1 cellular context compared by ENCODE assay signal in the genomic region with DNA sequence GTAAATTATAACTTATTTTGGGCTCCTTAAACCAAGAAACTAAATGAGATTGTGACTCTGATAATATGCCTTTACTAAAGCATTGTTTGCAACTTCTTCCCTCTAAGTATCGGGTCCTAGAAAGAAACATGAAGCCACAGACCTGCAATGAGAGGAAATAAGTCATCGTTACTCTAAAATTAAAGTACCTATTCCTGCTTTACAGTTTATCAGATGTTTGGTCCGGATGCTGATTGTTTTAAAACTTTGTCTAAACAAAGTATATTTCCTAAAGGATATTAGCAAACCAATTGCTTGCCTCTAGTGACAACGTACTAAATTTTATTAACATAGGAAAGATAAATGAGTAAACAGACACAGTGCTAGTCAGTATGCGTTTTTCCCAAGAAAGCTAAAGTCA.
TF ChIP-seq lines count a peak whose summit lies in the region.

No MANE protein-coding gene starts in this region.

TF ChIP-seq in SK-N-SH, 30 proteins besides CTCF, POLR2A, EP300 and RAD21 (continued from another document):
- TF ChIP-seq, protein P1, sequence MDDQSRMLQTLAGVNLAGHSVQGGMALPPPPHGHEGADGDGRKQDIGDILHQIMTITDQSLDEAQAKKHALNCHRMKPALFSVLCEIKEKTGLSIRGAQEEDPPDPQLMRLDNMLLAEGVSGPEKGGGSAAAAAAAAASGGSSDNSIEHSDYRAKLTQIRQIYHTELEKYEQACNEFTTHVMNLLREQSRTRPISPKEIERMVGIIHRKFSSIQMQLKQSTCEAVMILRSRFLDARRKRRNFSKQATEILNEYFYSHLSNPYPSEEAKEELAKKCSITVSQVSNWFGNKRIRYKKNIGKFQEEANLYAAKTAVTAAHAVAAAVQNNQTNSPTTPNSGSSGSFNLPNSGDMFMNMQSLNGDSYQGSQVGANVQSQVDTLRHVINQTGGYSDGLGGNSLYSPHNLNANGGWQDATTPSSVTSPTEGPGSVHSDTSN (IDR thresholded peaks at IDR 0.05), result no peak
- TF ChIP-seq GATA2 (CRISPR knock-in tag; IDR thresholded peaks at IDR 0.05), result no peak
TF ChIP-seq in SK-N-SH: peak in this region for 0.
